In the genomic region with DNA sequence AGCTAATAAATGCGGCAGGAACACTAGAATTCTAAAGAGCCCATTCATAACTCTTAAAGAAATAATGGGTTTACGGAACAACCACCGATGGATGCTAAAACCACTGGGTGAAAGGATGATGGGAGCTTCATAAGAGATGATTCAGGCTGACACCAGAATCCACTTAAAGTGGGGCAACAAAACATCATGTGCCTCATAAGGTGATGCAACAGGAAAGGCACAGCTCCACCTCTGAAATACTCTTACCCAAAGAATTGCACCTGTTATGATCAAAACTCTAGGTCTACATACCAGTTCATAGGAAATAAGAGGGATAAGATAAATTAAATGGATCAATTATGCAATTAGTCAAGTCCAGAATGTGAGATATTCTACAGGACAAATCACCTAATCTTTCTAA, we compare ENCODE assay signal across 35 cellular contexts.
"Had no signal": no experiment of that assay in that cellular context is flagged by ENCODE, and none has a peak within 500 bp of the region (broad histone marks: within the 10 kb centered on the region; RNA-seq: fewer than 3 reads in every experiment).

No MANE protein-coding gene starts in this region.

- DNase-seq: Karpas-422, MG63, NCI-H1048, NCI-H1092 treated with DMSO at 0.1 percent for 48 hours, NCI-H1105 treated with DMSO at 0.1 percent for 48 hours, NCI-H1417, NCI-H1436, NCI-H146, NCI-H1694, NCI-H187, NCI-H1930, NCI-H2029 treated with DMSO at 0.1 percent for 48 hours, NCI-H2081 treated with DMSO at 0.1 percent for 48 hours, NCI-H2107, NCI-H2171, NCI-H226, NCI-H446 treated with DMSO at 0.1 percent for 48 hours, NCI-H510A, NCI-H524, NCI-H526, NCI-H69, NCI-H748 treated with DMSO at 0.1 percent for 48 hours, NCI-H82, PC-9, SHP77, SIG-M5, SJCRH30, SW 1271, T-helper 1 cell had no signal

- H3K9ac ChIP-seq: KMS-11 had no signal

- H3K27me3 ChIP-seq: SJCRH30 had no signal

- H3K4me1 ChIP-seq: SJCRH30 had no signal

- FAIRE-seq: RCC 7860 had no signal

- H3K4me2 ChIP-seq: KMS-11, PC-9 had no signal

- H2AFZ ChIP-seq: PC-9 had no signal

- H3K36me3 ChIP-seq: MG63, SJCRH30 had no signal

- H3K4me3 ChIP-seq: MG63, PC-9, SJCRH30, SK-N-MC had no signal

- H3K9me3 ChIP-seq: MG63, SJCRH30 had no signal

- H3K27ac ChIP-seq: KMS-11, PC-9, RWPE1, SJCRH30, SK-N-MC had no signal

- ATAC-seq: Panc1, Right ventricle myocardium inferior had no signal
